1 cellular context compared by ENCODE assay signal in the genomic region with DNA sequence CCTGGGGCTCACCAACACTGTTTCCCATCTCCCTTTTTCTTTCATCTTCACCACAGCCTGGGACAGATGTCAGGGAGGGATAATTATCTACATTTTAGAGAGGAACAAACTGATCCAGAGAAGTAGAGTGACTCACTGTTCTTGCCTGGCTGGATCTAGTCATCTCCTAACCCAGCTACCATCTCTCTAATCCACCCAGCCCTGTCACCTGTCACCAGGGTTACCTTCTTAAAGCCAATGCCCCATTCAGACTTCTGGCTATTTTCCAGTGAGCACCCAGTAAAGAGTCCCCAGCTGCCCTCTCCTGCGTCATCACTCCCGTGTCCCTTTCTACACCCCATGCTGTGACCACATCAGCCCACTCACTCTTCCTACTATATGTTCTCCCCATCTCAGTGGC.
TF ChIP-seq lines count a peak whose summit lies in the region.

No MANE protein-coding gene starts in this region.

TF ChIP-seq in HCT116, 20 proteins besides CTCF, POLR2A, EP300 and RAD21 (continued from another document):
- TF ChIP-seq, protein P1, sequence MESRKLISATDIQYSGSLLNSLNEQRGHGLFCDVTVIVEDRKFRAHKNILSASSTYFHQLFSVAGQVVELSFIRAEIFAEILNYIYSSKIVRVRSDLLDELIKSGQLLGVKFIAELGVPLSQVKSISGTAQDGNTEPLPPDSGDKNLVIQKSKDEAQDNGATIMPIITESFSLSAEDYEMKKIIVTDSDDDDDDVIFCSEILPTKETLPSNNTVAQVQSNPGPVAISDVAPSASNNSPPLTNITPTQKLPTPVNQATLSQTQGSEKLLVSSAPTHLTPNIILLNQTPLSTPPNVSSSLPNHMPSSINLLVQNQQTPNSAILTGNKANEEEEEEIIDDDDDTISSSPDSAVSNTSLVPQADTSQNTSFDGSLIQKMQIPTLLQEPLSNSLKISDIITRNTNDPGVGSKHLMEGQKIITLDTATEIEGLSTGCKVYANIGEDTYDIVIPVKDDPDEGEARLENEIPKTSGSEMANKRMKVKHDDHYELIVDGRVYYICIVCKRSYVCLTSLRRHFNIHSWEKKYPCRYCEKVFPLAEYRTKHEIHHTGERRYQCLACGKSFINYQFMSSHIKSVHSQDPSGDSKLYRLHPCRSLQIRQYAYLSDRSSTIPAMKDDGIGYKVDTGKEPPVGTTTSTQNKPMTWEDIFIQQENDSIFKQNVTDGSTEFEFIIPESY (IDR thresholded peaks at IDR 0.05; ENCODE audit: extremely low read depth, insufficient replicate concordance, low read length) = no peak
- TF ChIP-seq ELF1 (IDR thresholded peaks at IDR 0.05; ENCODE audit: borderline replicate concordance, low read depth) = no peak
- TF ChIP-seq SIN3A (IDR thresholded peaks at IDR 0.05; ENCODE audit: low read depth) = no peak
- TF ChIP-seq TCF7L2 (IDR thresholded peaks at IDR 0.05; ENCODE audit: borderline replicate concordance, extremely low read depth, insufficient read depth, insufficient read length) = no peak
- TF ChIP-seq ZNF274 (IDR thresholded peaks at IDR 0.05; ENCODE audit: low read depth, low read length) = no peak
